Comparison of ENCODE assay signal across 8 cellular contexts in genomic region chr17:41801374-41802062, GRCh38. TPM values are rescaled to one million over a fixed set of nuclear protein-coding genes. Genes with fewer than 3 reads are reported as not detected.
DNase-seq lines count a peak whose midpoint lies in the region; ATAC-seq and TF ChIP-seq lines count a peak whose summit lies in the region.

No MANE protein-coding gene starts in this region.

- intact Hi-C loops in Right ventricle myocardium superior (cut with DNase I): loop anchor here (1.0 kb wide), 1 partner anchor 64 kb away; no protein-coding TSS in a partner anchor

- 5 to 12% methylated on average over 9 to 11 of the region's 13 CpGs for WGBS in upper lobe of left lung, 2 donors

- TF ChIP-seq POLR2A in upper lobe of left lung (IDR thresholded peaks at IDR 0.05): no peak

- H3K4me1 ChIP-seq in upper lobe of left lung: peaks cover 6 to 19% (median 11%) of the 10 kb centered on the region in 4 donors

- H3K36me3 ChIP-seq in MG63: peaks cover 14% of the 10 kb centered on the region
- no peaks in the 10 kb centered on the region for H3K36me3 ChIP-seq in upper lobe of left lung

- no peaks in the 10 kb centered on the region for H3K27me3 ChIP-seq in MG63
- no peaks in the 10 kb centered on the region for H3K27me3 ChIP-seq in upper lobe of left lung

- peak; percentile 92 for ATAC-seq in Right ventricle myocardium superior (ENCODE audit: poor library complexity)
- ATAC-seq in upper lobe of left lung (ENCODE audit: low FRiP score in 2 of 2): peak; percentile 89 to 90
- ATAC-seq in GM19463 (IDR thresholded peaks at IDR 0.05; ENCODE audit: unreplicated experiment): no peak

- DNase-seq in DMS79 treated with DMSO at 0.1 percent for 48 hours (lab: John Stamatoyannopoulos, UW): peak; percentile 75
- DNase-seq in MG63: peak; percentile 64
- peak; percentile 82 for DNase-seq in SK-N-DZ (ENCODE audit: low spot score)
- peak; percentile 73 for DNase-seq in activated naive CD4-positive, alpha-beta T cell treated with anti-CD3 and anti-CD28 coated beads, Interleukin-2, amount 50 U/mL, for 16 hours
- DNase-seq in Right ventricle myocardium superior: peak; percentile 91
- DNase-seq in pons (ENCODE audit: low spot score): peak; percentile 66
- peak in 1 of 2 donors; percentile 82 for DNase-seq in upper lobe of left lung

- peak overlapping the region in 2 of 4 donors; percentile 52 to 59 for H3K27ac ChIP-seq in upper lobe of left lung

- no peak for TF ChIP-seq EP300 in upper lobe of left lung (IDR thresholded peaks at IDR 0.05)

- no peak overlapping the region for H3K4me3 ChIP-seq in MG63
- peak overlapping the region in 2 of 4 donors; percentile 6 to 17 for H3K4me3 ChIP-seq in upper lobe of left lung

- TF ChIP-seq CTCF in upper lobe of left lung (IDR thresholded peaks at IDR 0.05): peak; percentile 93 to 96 (median 94)

- H3K9me3 ChIP-seq in MG63 (no peaks in the 10 kb centered on the region), upper lobe of left lung (no peaks in the 10 kb centered on the region)

RNA-seq across cellular contexts. Expression of gene P3H4, which starts 10.2 kb away (rescaled TPM):
- 66.5 and 123 TPM in 2 replicates for total RNA-seq in MG63 (2014; rRNA removed; shearing (Covaris generic); ENCODE audit: low replicate concordance)
- 52.8 and 71.4 TPM in 2 replicates for polyA plus RNA-seq in SK-N-DZ (2014; cell fraction: cytosol; rRNA removed)
- polyA plus RNA-seq in SK-N-DZ (2014; cell fraction: nucleus; rRNA removed): 25.9 and 29.5 TPM in 2 replicates
- total RNA-seq in Right ventricle myocardium superior (6.7 TPM), upper lobe of left lung (10 to 100 TPM in 2 of 6 donors, 1 to 10 TPM in 4; 5.8 to 26.2 (median 8.9) TPM)

RNA-seq across cellular contexts. Expression of gene FKBP10, which starts 11.3 kb away (rescaled TPM):
- 191 and 258 TPM in 2 replicates for total RNA-seq in MG63 (2014; rRNA removed; shearing (Covaris generic); ENCODE audit: low replicate concordance)
- polyA plus RNA-seq in SK-N-DZ (2014; cell fraction: cytosol; rRNA removed): 187 and 210 TPM in 2 replicates
- 724 and 744 TPM in 2 replicates for polyA plus RNA-seq in SK-N-DZ (2014; cell fraction: nucleus; rRNA removed)
- total RNA-seq in Right ventricle myocardium superior: 10.6 TPM
- 10 to 100 TPM in 5 of 6 donors, 1 to 10 TPM in 1; 8.9 to 59.7 (median 29.3) TPM for total RNA-seq in upper lobe of left lung

RNA-seq across cellular contexts. Expression of gene JUP, which starts 15.0 kb away (rescaled TPM):
- total RNA-seq in MG63 (2014; rRNA removed; shearing (Covaris generic); ENCODE audit: low replicate concordance): 6.4 and 10.5 TPM in 2 replicates
- 64.7 and 70.1 TPM in 2 replicates for polyA plus RNA-seq in SK-N-DZ (2014; cell fraction: cytosol; rRNA removed)
- 33.6 and 34.5 TPM in 2 replicates for polyA plus RNA-seq in SK-N-DZ (2014; cell fraction: nucleus; rRNA removed)
- total RNA-seq in Right ventricle myocardium superior (195 TPM), upper lobe of left lung (100 to 1,000 TPM; 120 to 241 (median 143) TPM)

RNA-seq across cellular contexts. Expression of gene NT5C3B, which starts 34.5 kb away (rescaled TPM):
- 69.3 and 124 TPM in 2 replicates for total RNA-seq in MG63 (2014; rRNA removed; shearing (Covaris generic); ENCODE audit: low replicate concordance)
- 159 and 177 TPM in 2 replicates for polyA plus RNA-seq in SK-N-DZ (2014; cell fraction: cytosol; rRNA removed)
- polyA plus RNA-seq in SK-N-DZ (2014; cell fraction: nucleus; rRNA removed): 191 and 202 TPM in 2 replicates
- total RNA-seq in Right ventricle myocardium superior (14.7 TPM), upper lobe of left lung (10 to 100 TPM; 35.1 to 61.8 (median 37.5) TPM)

RNA-seq across cellular contexts. Expression of gene KLHL10, which starts 36.1 kb away (rescaled TPM):
- not detected in 2 replicates for total RNA-seq in MG63 (2014; rRNA removed; shearing (Covaris generic); ENCODE audit: low replicate concordance)
- 0.39 TPM in 1 of 2 replicates, not detected in the other for polyA plus RNA-seq in SK-N-DZ (2014; cell fraction: cytosol; rRNA removed)
- 0.10 TPM in 1 of 2 replicates, not detected in the other for polyA plus RNA-seq in SK-N-DZ (2014; cell fraction: nucleus; rRNA removed)
- total RNA-seq in Right ventricle myocardium superior (not detected), upper lobe of left lung (1 to 10 TPM in 1 of 6 donors, under 1 TPM in 2, not detected in 3; 0.17 to 1.1 (median 0.37) TPM)

Comparison
In these comparisons a context has a peak if more than half of its experiments do, and no peak if none do; other contexts are left out.
1. RNA of gene JUP, which starts 15.0 kb away (total RNA-seq): 195 TPM in Right ventricle myocardium superior (single experiment) and 120 to 241 TPM in upper lobe of left lung; 6.4 to 10.5 TPM in MG63; every median in the first group is over 10 times any median in the second.